14 cellular contexts compared by ENCODE assay signal in the genomic region with DNA sequence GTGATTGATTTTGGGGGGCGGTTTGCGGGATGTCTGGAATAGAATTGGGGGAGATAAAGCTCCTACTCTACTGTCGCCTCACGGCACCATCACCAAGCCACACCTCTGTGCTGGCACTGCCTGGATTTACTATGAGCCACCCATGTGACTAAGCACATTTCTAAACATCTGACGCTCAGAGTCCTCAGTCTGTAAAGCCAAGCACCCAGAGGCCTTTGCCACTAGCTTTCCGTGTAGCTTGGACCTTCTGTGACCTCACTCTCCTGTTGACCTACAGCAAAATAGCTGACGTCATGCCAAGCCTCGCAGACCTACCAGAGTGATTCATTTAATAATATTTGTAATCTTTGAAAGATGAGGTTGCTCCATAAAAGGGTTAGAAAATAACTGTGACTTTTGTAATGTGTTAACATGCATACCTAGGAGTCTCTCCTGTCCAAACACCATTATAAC. TPM values are rescaled to one million over a fixed set of nuclear protein-coding genes. Genes with fewer than 3 reads are reported as not detected.
A peak's percentile ranks its signal among the peaks of the same experiment; 100 is the strongest.
DNase-seq lines count a peak whose midpoint lies in the region; ATAC-seq, FAIRE-seq and TF ChIP-seq lines count a peak whose summit lies in the region.
"Had no signal": no experiment of that assay in that cellular context is flagged by ENCODE, and none has a peak within 500 bp of the region (broad histone marks: within the 10 kb centered on the region; RNA-seq: fewer than 3 reads in every experiment).

No MANE protein-coding gene starts in this region.

- no peak overlapping the region for H3K4me3 Mint-ChIP-seq in mesothelial cell of epicardium
- H3K4me3 Mint-ChIP-seq: activated T-cell treated with anti-CD3 and anti-CD28 coated beads, Interleukin-2, amount 50 U/mL, for 72 hours had no signal

- peak overlapping the region; percentile 77 for H2AFZ ChIP-seq in ACC112 (ENCODE audit: low read length, unreplicated experiment)

- no peak for FAIRE-seq in HTR-8/SVneo (lab: Jason Lieb, UNC)
- FAIRE-seq: endothelial cell of umbilical vein had no signal

- H3K9me3 Mint-ChIP-seq in mesothelial cell of epicardium: no peaks in the 10 kb centered on the region

- DNase-seq in HTR-8/SVneo (ENCODE audit: insufficient read length, low spot score) (peak; percentile 38), choroid plexus epithelial cell (ENCODE audit: low read depth) (peak; percentile 98), mesothelial cell of epicardium (ENCODE audit: low spot score in 2 of 2, unreplicated experiment in 2 of 2) (no peak), NCI-H2227 (lab: John Stamatoyannopoulos, UW; ENCODE audit: unreplicated experiment) (no peak), CD1c-positive myeloid dendritic cell (ENCODE audit: extremely low spot score) (no peak), upper lobe of right lung (no peak)
- DNase-seq: activated T-cell treated with anti-CD3 and anti-CD28 coated beads, Interleukin-2, amount 50 U/mL, for 72 hours; stimulated activated CD4-positive, alpha-beta T cell treated with anti-CD3 and anti-CD28 coated beads, Interleukin-2, amount 100 ng/mL, for 48 hours had no signal

- no peaks in the 10 kb centered on the region for H3K27me3 ChIP-seq in ACC112 (ENCODE audit: insufficient read depth, low read length)
- H3K27me3 ChIP-seq in upper lobe of right lung: peaks cover 4% of the 10 kb centered on the region

- peaks cover 22% of the 10 kb centered on the region for H3K4me1 Mint-ChIP-seq in mesothelial cell of epicardium

- H3K27me3 Mint-ChIP-seq in mesothelial cell of epicardium (ENCODE audit: low read depth): no peaks in the 10 kb centered on the region

- H3K4me1 ChIP-seq in ACC112 (ENCODE audit: control insufficient read depth, insufficient read depth, low read length, unreplicated experiment): peaks cover 14% of the 10 kb centered on the region
- no peaks in the 10 kb centered on the region for H3K4me1 ChIP-seq in upper lobe of right lung

- no peaks in the 10 kb centered on the region for H3K79me2 ChIP-seq in ACC112 (ENCODE audit: control insufficient read depth, insufficient read depth, low read length, unreplicated experiment)

- H3K4me3 ChIP-seq in ACC112 (ENCODE audit: low read depth, low read length) (peak overlapping the region; percentile 39), choroid plexus epithelial cell (ENCODE audit: low read depth, low read length) (no peak overlapping the region), upper lobe of right lung (no peak overlapping the region)

- intact Hi-C loops in upper lobe of right lung (cut with DNase I): no loop called here

- peak overlapping the region; percentile 60 for H3K27ac Mint-ChIP-seq in mesothelial cell of epicardium
- H3K27ac Mint-ChIP-seq: activated T-cell treated with anti-CD3 and anti-CD28 coated beads, Interleukin-2, amount 50 U/mL, for 72 hours had no signal

- H3K27ac ChIP-seq in ACC112 (ENCODE audit: low read depth, low read length) (peak overlapping the region; percentile 96), upper lobe of right lung (no peak overlapping the region)
- H3K27ac ChIP-seq: C4-2B, HL-60 had no signal

- H3K36me3 ChIP-seq in ACC112 (ENCODE audit: insufficient read depth, low read length) (no peaks in the 10 kb centered on the region), upper lobe of right lung (no peaks in the 10 kb centered on the region)

- H3K36me3 Mint-ChIP-seq in mesothelial cell of epicardium: no peaks in the 10 kb centered on the region

- no peaks in the 10 kb centered on the region for H3K9me3 ChIP-seq in upper lobe of right lung

- TF ChIP-seq CTCF in choroid plexus epithelial cell (conservative IDR thresholded peaks at IDR 0.05; ENCODE audit: low read depth, low read length): no peak
- TF ChIP-seq CTCF in mesothelial cell of epicardium (IDR thresholded peaks at IDR 0.05; ENCODE audit: unreplicated experiment): no peak
- no peak for TF ChIP-seq CTCF in upper lobe of right lung (IDR thresholded peaks at IDR 0.05)

- no peak for ATAC-seq in GM18873 (IDR thresholded peaks at IDR 0.05; ENCODE audit: low FRiP score, unreplicated experiment)
- ATAC-seq in upper lobe of right lung: no peak
- ATAC-seq: activated T-cell treated with anti-CD3 and anti-CD28 coated beads, Interleukin-2, amount 50 U/mL, for 72 hours had no signal

RNA-seq across cellular contexts. Expression of a gene that starts 38.5 kb away (rescaled TPM):
- total RNA-seq in mesothelial cell of epicardium: 10.3 to 13.0 TPM (median 11.4 TPM) in 3 replicates
- 4.1 TPM for total RNA-seq in upper lobe of right lung
- total RNA-seq: activated T-cell treated with anti-CD3 and anti-CD28 coated beads, Interleukin-2, amount 50 U/mL, for 72 hours; endothelial cell of umbilical vein; mononuclear cell had no signal

Comparison
In these comparisons a context has a peak if more than half of its experiments do, and no peak if none do; other contexts are left out.
1. DNase-seq: peak in HTR-8/SVneo (single experiment) and choroid plexus epithelial cell (single experiment); none in mesothelial cell of epicardium (0 of 2), NCI-H2227 (single experiment), CD1c-positive myeloid dendritic cell (single experiment) and upper lobe of right lung (single experiment).